In genomic region chr21:34336245-34336644, GRCh38 we compare ENCODE assay signal across 1 cellular context.
TF ChIP-seq lines count a peak whose summit lies in the region.

No MANE protein-coding gene starts in this region.

TF ChIP-seq in IMR-90, 13 proteins besides CTCF, POLR2A, EP300 and RAD21 (continued from another document):
- TF ChIP-seq BHLHE40 (IDR thresholded peaks at IDR 0.05; ENCODE audit: low read depth, low read length) (no peak), MXI1 (IDR thresholded peaks at IDR 0.05; ENCODE audit: borderline replicate concordance, low read depth, low read length) (no peak), MAZ (IDR thresholded peaks at IDR 0.05; ENCODE audit: borderline replicate concordance, low read depth, low read length) (no peak), CEBPB (IDR thresholded peaks at IDR 0.05; ENCODE audit: low read depth, low read length) (no peak), RFX5 (IDR thresholded peaks at IDR 0.05; ENCODE audit: low read depth, low read length) (no peak), USF2 (IDR thresholded peaks at IDR 0.05; ENCODE audit: low read depth, low read length) (no peak), NFE2L2 (IDR thresholded peaks at IDR 0.05; ENCODE audit: low read depth, low read length) (no peak), MAFK (IDR thresholded peaks at IDR 0.05; ENCODE audit: low read depth, low read length) (no peak), CHD1 (IDR thresholded peaks at IDR 0.05; ENCODE audit: low read depth, low read length) (no peak), SMC3 (IDR thresholded peaks at IDR 0.05; ENCODE audit: low read depth, low read length) (no peak)
